Comparison of ENCODE assay signal across 7 cellular contexts in the genomic region with DNA sequence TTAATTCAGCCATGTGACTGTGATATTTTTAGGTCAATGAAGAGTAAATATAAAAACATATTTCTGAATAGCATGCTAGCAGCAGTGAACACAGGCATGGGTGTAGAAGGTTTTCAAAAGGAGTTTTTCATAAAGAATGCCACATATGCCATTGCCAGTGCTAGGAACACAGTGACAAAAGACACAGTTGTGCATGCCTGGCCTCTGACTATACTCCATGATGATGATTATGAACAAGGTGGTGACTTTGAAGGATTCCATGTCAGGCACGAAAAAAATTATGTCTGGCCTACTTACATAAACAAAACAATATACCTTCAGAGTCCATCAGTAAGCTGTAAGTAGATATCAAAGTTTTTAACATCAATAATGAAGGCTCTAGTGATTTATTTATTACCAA.
"Had no signal": no experiment of that assay in that cellular context is flagged by ENCODE, and none has a peak within 500 bp of the region (broad histone marks: within the 10 kb centered on the region; RNA-seq: fewer than 3 reads in every experiment).

No MANE protein-coding gene starts in this region.

- ATAC-seq: GM12878 had no signal

- H3K4me3 ChIP-seq: GM12878 had no signal

- DNase-seq: GDM1, GF-D8 had no signal

- FAIRE-seq: G401.6, GM12878, GM12892, GM18507, GM19239 had no signal
